In genomic region chr14:67360469-67361206, GRCh38 we compare ENCODE assay signal across 8 cellular contexts. TPM values are rescaled to one million over a fixed set of nuclear protein-coding genes. Genes with fewer than 3 reads are reported as not detected.
DNase-seq lines count a peak whose midpoint lies in the region; ATAC-seq, FAIRE-seq and TF ChIP-seq lines count a peak whose summit lies in the region.

No MANE protein-coding gene starts in this region.

- H3K27me3 ChIP-seq in RWPE2 (ENCODE audit: insufficient read depth, poor library complexity, severe bottlenecking) (no peaks in the 10 kb centered on the region), esophagus (ENCODE audit: control insufficient read depth in 1 of 2, insufficient read depth in 2 of 2, low read length in 2 of 2) (no peaks in the 10 kb centered on the region)

- H3K4me1 ChIP-seq in RWPE2 (ENCODE audit: insufficient read depth, poor library complexity, severe bottlenecking) (peaks cover 24% of the 10 kb centered on the region), esophagus (ENCODE audit: control insufficient read depth in 2 of 2, insufficient read depth in 2 of 2, low read length in 1 of 2) (no peaks in the 10 kb centered on the region)

- peak; percentile 42 for FAIRE-seq in GM18507 (lab: Jason Lieb, UNC)

- H3K27ac ChIP-seq in RWPE2 (ENCODE audit: poor library complexity, severe bottlenecking) (peak overlapping the region; percentile 84), esophagus (ENCODE audit: low read depth in 2 of 2, low read length in 1 of 2) (peak overlapping the region; percentile 89 to 90)

- H3K36me3 ChIP-seq in RWPE2 (ENCODE audit: low read depth) (peaks cover 47% of the 10 kb centered on the region), esophagus (ENCODE audit: control insufficient read depth in 2 of 2, insufficient read depth in 2 of 2, low read length in 1 of 2) (no peaks in the 10 kb centered on the region)

- WGBS in esophagus, 2 donors: 1 to 2% methylated on average over 34 of the region's 34 CpGs

- ATAC-seq in HG02759 (IDR thresholded peaks at IDR 0.05; ENCODE audit: unreplicated experiment): peak; percentile 27
- ATAC-seq in RWPE2 (ENCODE audit: low read depth): peak; percentile 35
- ATAC-seq in omental fat pad (ENCODE audit: low FRiP score): peak; percentile 50
- ATAC-seq in GM18858 (IDR thresholded peaks at IDR 0.05; ENCODE audit: unreplicated experiment): no peak

- H3K9me3 ChIP-seq in RWPE2 (ENCODE audit: severe bottlenecking): no peaks in the 10 kb centered on the region
- no peaks in the 10 kb centered on the region for H3K9me3 ChIP-seq in esophagus (ENCODE audit: control insufficient read depth in 2 of 2, insufficient read depth in 1 of 2, low read depth in 1 of 2, low read length in 1 of 2)

- H3K4me3 ChIP-seq in RWPE2 (ENCODE audit: severe bottlenecking): peak overlapping the region; percentile 73
- peak overlapping the region; percentile 94 to 99 for H3K4me3 ChIP-seq in esophagus (ENCODE audit: low read depth in 1 of 2, low read length in 2 of 2)

- DNase-seq in GM18507 (ENCODE audit: extremely low spot score, insufficient read length, low read depth) (no peak), RWPE2 (ENCODE audit: low spot score) (no peak), omental fat pad (ENCODE audit: low spot score) (no peak), NOMO-1 treated with dmso at 0.1 percent for 144 hours (lab: John Stamatoyannopoulos, UW; ENCODE audit: unreplicated experiment) (no peak), NCI-H2029 (lab: John Stamatoyannopoulos, UW) (no peak)

- TF ChIP-seq CTCF in RWPE2 (IDR thresholded peaks at IDR 0.05; ENCODE audit: poor library complexity, severe bottlenecking) (no peak), omental fat pad (IDR thresholded peaks at IDR 0.05) (no peak)

RNA-seq across cellular contexts. Expression of gene EIF2S1, which starts 0.5 kb away (rescaled TPM):
- polyA plus RNA-seq in esophagus: 10 to 100 TPM; 20.4 to 95.9 TPM
- total RNA-seq in omental fat pad: 100 to 1,000 TPM in 2 of 4 donors, 10 to 100 TPM in 2; 43.0 to 150 (median 89.6) TPM

RNA-seq across cellular contexts. Expression of gene ATP6V1D, which starts 1.0 kb away (rescaled TPM):
- 100 to 1,000 TPM in 1 of 2 donors, 10 to 100 TPM in 1; 74.5 to 114 TPM for polyA plus RNA-seq in esophagus
- total RNA-seq in omental fat pad: 10 to 100 TPM; 61.2 to 82.7 (median 73.1) TPM

RNA-seq across cellular contexts. Expression of gene PLEK2, which starts 51.3 kb away (rescaled TPM):
- polyA plus RNA-seq in esophagus: 10 to 100 TPM; 16.5 to 19.0 TPM
- 1 to 10 TPM in 3 of 4 donors, not detected in 1; 1.8 to 4.5 (median 3.4) TPM for total RNA-seq in omental fat pad
